Comparison of ENCODE assay signal across 8 cellular contexts in the genomic region with DNA sequence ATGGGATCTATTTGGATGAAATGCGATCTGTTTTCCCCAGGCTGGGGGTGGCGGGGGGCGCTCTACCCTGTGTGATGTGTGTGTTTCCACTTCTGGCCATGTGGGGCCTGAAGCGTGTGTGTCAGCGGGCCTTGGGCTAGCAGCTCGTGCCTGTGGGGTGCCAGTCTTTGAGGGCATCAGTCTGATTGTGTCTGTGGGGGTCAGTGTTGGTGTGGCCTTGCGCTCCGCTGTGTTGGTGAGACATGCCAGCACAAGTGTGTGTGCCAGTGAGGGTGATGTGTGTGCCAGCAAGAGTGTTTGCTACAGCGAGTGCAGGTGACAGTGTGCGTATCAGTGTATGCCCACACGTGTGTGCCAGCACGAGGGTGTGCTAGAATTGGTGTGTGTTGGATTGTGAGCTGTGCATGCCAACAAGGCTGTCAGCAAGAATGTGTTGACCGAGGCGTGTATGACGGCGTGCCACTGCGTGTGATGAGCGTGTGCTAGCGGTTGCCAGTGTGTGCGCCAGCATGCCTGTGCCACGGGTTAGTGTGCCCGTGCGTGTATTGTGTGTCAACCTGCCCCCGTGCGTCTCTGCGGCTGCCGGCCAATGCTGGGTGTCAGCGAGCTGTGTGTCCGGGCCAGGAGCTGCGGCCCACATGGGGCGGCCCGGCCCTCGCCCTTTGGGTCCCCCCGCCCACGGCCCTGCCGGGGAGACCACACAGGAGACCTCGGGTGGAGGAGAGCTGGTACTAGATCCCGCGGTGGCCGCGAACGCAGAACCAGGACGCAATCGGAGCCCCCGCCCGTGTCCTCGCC.
DNase-seq lines count a peak whose midpoint lies in the region; ATAC-seq and TF ChIP-seq lines count a peak whose summit lies in the region.

No MANE protein-coding gene starts in this region.

- H3K4me3 ChIP-seq in neutrophil (ENCODE audit: low read depth in 1 of 2, low read length in 1 of 2) = peak overlapping the region; percentile 75 to 95

- no peaks in the 10 kb centered on the region for H3K27me3 ChIP-seq in neutrophil

- H3K36me3 ChIP-seq in neutrophil = no peaks in the 10 kb centered on the region

- DNase-seq in GM10248 (ENCODE audit: extremely low spot score) = peak; percentile 40
- DNase-seq in NCI-H82 (lab: John Stamatoyannopoulos, UW) = peak; percentile 55
- peak; percentile 16 for DNase-seq in activated T-helper 1 cell treated with Interleukin-2 at 50 U/mL for 16 hours (ENCODE audit: low read depth)
- DNase-seq in fibroblast of peridontal ligament (ENCODE audit: extremely low read depth) = peak; percentile 21
- no peak for DNase-seq in pons (ENCODE audit: low spot score)

- peak overlapping the region; percentile 92 for H3K27ac ChIP-seq in neutrophil

- POLR2A ChIA-PET in GM10248 (lab: Yijun Ruan, JAX) = no interaction called here

- no peak for ATAC-seq in HG03460 (IDR thresholded peaks at IDR 0.05; ENCODE audit: unreplicated experiment)
- ATAC-seq in GM18873 (IDR thresholded peaks at IDR 0.05; ENCODE audit: low FRiP score, unreplicated experiment) = no peak

- H3K9me3 ChIP-seq in neutrophil = no peaks in the 10 kb centered on the region

- CTCF ChIA-PET in GM10248 (lab: Yijun Ruan, JAX) = interaction anchor here (1.7 to 2.2 kb wide), 2 partner anchors 10 to 21 kb away, joined by 5 read pairs; no protein-coding TSS in a partner anchor

- peaks cover 49 to 64% of the 10 kb centered on the region in 2 experiments for H3K4me1 ChIP-seq in neutrophil (ENCODE audit: control insufficient read depth in 1 of 2, insufficient read depth in 1 of 2, low read depth in 1 of 2, low read length in 1 of 2)

- no peak for TF ChIP-seq CTCF in GM10248 (IDR thresholded peaks at IDR 0.05; ENCODE audit: control extremely low read depth, extremely low read depth, low read depth, missing control alignments)
- no peak for TF ChIP-seq CTCF in neutrophil (IDR thresholded peaks at IDR 0.05)
